ENCODE assay signal across 16 cellular contexts in the genomic region with DNA sequence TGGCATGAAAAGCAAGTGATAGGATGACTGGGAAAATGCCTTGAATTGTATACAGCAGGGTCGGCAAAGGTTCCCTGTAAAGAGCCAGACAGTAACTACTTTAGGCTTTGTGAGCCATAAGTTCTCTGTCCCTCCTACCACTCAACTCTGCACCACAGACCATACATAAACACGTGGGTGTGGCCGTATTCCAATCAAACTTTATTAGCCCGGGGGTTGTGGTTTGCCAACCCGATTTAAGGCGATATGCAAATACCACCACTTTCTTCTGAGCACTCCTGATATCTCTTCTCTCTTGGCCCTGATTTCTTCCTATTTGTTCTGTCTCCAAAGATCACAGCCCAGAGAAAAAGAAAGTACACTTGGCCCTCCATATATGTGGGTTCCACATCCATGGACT.
A peak's percentile ranks its signal among the peaks of the same experiment; 100 is the strongest.
DNase-seq lines count a peak whose midpoint lies in the region; ATAC-seq and TF ChIP-seq lines count a peak whose summit lies in the region.
"Had no signal": no experiment of that assay in that cellular context is flagged by ENCODE, and none has a peak within 500 bp of the region (broad histone marks: within the 10 kb centered on the region; RNA-seq: fewer than 3 reads in every experiment).

No MANE protein-coding gene starts in this region.

- H2AFZ ChIP-seq in mammary epithelial cell (ENCODE audit: low read depth, low read length), result peak overlapping the region; percentile 57
- H2AFZ ChIP-seq: GM23248, PC-9 had no signal

- peaks cover 41% of the 10 kb centered on the region for H3K4me1 Mint-ChIP-seq in neural crest cell
- peaks cover 3% of the 10 kb centered on the region for H3K4me1 Mint-ChIP-seq in activated T-helper 2 cell treated with anti-CD3 and anti-CD28 coated beads, Interferon-gamma antibody, Interleukin-2, Interleukin-4, amounts not matched to agents 10 μg/mL and 5 μg/mL and 100 μg/mL, durations not matched to agents 14 hours and 24 hours and 36 hours (ENCODE audit: low read depth)
- H3K4me1 Mint-ChIP-seq in activated CD4-positive, alpha-beta T cell treated with anti-CD3 and anti-CD28 coated beads, Interleukin-2, amount 10 ng/mL, durations not matched to agents 24 days and 14 days, result no peaks in the 10 kb centered on the region
- H3K4me1 Mint-ChIP-seq: CD8-positive, alpha-beta memory T cell had no signal

- no peaks in the 10 kb centered on the region for H3K36me3 Mint-ChIP-seq in neural crest cell (ENCODE audit: low read depth)
- no peaks in the 10 kb centered on the region for H3K36me3 Mint-ChIP-seq in activated T-helper 2 cell treated with anti-CD3 and anti-CD28 coated beads, Interferon-gamma antibody, Interleukin-2, Interleukin-4, amounts not matched to agents 10 μg/mL and 5 μg/mL and 100 μg/mL, durations not matched to agents 14 hours and 24 hours and 36 hours (ENCODE audit: low read depth)
- no peaks in the 10 kb centered on the region for H3K36me3 Mint-ChIP-seq in activated CD4-positive, alpha-beta T cell treated with anti-CD3 and anti-CD28 coated beads, Interleukin-2, amount 10 ng/mL, durations not matched to agents 24 days and 14 days (ENCODE audit: low read depth)
- H3K36me3 Mint-ChIP-seq: CD8-positive, alpha-beta memory T cell had no signal

- no peak for ATAC-seq in GM18858 (IDR thresholded peaks at IDR 0.05; ENCODE audit: unreplicated experiment)

- H3K4me3 Mint-ChIP-seq in neural crest cell, result no peak overlapping the region
- H3K4me3 Mint-ChIP-seq in activated T-helper 2 cell treated with anti-CD3 and anti-CD28 coated beads, Interferon-gamma antibody, Interleukin-2, Interleukin-4, amounts not matched to agents 10 μg/mL and 5 μg/mL and 100 μg/mL, durations not matched to agents 14 hours and 24 hours and 36 hours (ENCODE audit: low read depth), result no peak overlapping the region
- no peak overlapping the region for H3K4me3 Mint-ChIP-seq in activated CD4-positive, alpha-beta T cell treated with anti-CD3 and anti-CD28 coated beads, Interleukin-2, amount 10 ng/mL, durations not matched to agents 24 days and 14 days
- H3K4me3 Mint-ChIP-seq: CD8-positive, alpha-beta memory T cell had no signal

- no peak overlapping the region for H3K4me2 ChIP-seq in mammary epithelial cell (ENCODE audit: insufficient read depth, low read depth, low read length)
- H3K4me2 ChIP-seq: PC-9 had no signal

- no peak overlapping the region for H3K27ac ChIP-seq in mammary epithelial cell (ENCODE audit: insufficient read depth, low read depth, low read length)
- H3K27ac ChIP-seq: GM23248, PC-9, SJCRH30 had no signal

- DNase-seq in Daoy (ENCODE audit: low read depth) (peak; percentile 47), OCI-M1 (lab: John Stamatoyannopoulos, UW) (peak; percentile 73), mammary epithelial cell (peak; percentile 16), neural crest cell (ENCODE audit: low read depth, low spot score) (no peak)
- DNase-seq in activated T-helper 2 cell treated with anti-CD3 and anti-CD28 coated beads, Interferon-gamma antibody, Interleukin-2, Interleukin-4, amounts not matched to agents 10 μg/mL and 5 μg/mL and 100 μg/mL, durations not matched to agents 14 hours and 24 hours and 36 hours (ENCODE audit: low spot score), result no peak
- no peak for DNase-seq in activated CD4-positive, alpha-beta T cell treated with anti-CD3 and anti-CD28 coated beads, Interleukin-2, amount 10 ng/mL, durations not matched to agents 24 days and 14 days
- DNase-seq: C1 segment of cervical spinal cord; CD8-positive, alpha-beta memory T cell; DMS53; GM23248; NCI-H1694 treated with DMSO at 0.1 percent for 48 hours; NCI-H2227 treated with DMSO at 0.1 percent for 48 hours; NCI-H510A treated with DMSO at 0.1 percent for 48 hours; PC-9; SJCRH30 had no signal

- peaks cover 21% of the 10 kb centered on the region for H3K4me1 ChIP-seq in mammary epithelial cell (ENCODE audit: insufficient read depth, low read length)

- H4K20me1 ChIP-seq in mammary epithelial cell (ENCODE audit: insufficient read depth, low read length), result no peaks in the 10 kb centered on the region

- no peaks in the 10 kb centered on the region for H3K9me3 Mint-ChIP-seq in neural crest cell
- H3K9me3 Mint-ChIP-seq in activated T-helper 2 cell treated with anti-CD3 and anti-CD28 coated beads, Interferon-gamma antibody, Interleukin-2, Interleukin-4, amounts not matched to agents 10 μg/mL and 5 μg/mL and 100 μg/mL, durations not matched to agents 14 hours and 24 hours and 36 hours, result no peaks in the 10 kb centered on the region
- H3K9me3 Mint-ChIP-seq in activated CD4-positive, alpha-beta T cell treated with anti-CD3 and anti-CD28 coated beads, Interleukin-2, amount 10 ng/mL, durations not matched to agents 24 days and 14 days, result no peaks in the 10 kb centered on the region

- no peak overlapping the region for H3K4me3 ChIP-seq in mammary epithelial cell (replicated peaks in 1 of 3; ENCODE audit: insufficient read depth in 1 of 3, low read depth in 2 of 3, low read length in 3 of 3)
- H3K4me3 ChIP-seq: GM23248, PC-9, SJCRH30 had no signal

- dilution Hi-C loops in mammary epithelial cell (cut with HindIII; ENCODE audit: low sequenced_read_pairs), result no loop called here

- 19% methylated on average over 6 of the region's 6 CpGs for WGBS in mammary epithelial cell (ENCODE audit: low coverage, missing lambda C conversion rate)

- CTCF ChIA-PET in mammary epithelial cell (lab: Charles Lee; ENCODE audit: low non-redundant PET), result no interaction called here

- intact Hi-C loops in mammary epithelial cell (cut with micrococcal nuclease), result no loop called here
- intact Hi-C loops in activated T-helper 2 cell treated with anti-CD3 and anti-CD28 coated beads, Interferon-gamma antibody, Interleukin-2, Interleukin-4, amounts not matched to agents 10 μg/mL and 5 μg/mL and 100 μg/mL, durations not matched to agents 14 hours and 24 hours and 36 hours (cut with micrococcal nuclease), result no loop called here
- intact Hi-C loops in activated CD4-positive, alpha-beta T cell treated with anti-CD3 and anti-CD28 coated beads, Interleukin-2, amount 10 ng/mL, durations not matched to agents 24 days and 14 days (cut with micrococcal nuclease), result no loop called here

- no peaks in the 10 kb centered on the region for H3K27me3 ChIP-seq in mammary epithelial cell (ENCODE audit: insufficient read depth, low read length)
- H3K27me3 ChIP-seq: SJCRH30 had no signal

- H3K9ac ChIP-seq in mammary epithelial cell (ENCODE audit: insufficient read depth, low read length), result no peak overlapping the region
- H3K9ac ChIP-seq: GM23248 had no signal

- H3K36me3 ChIP-seq in mammary epithelial cell (ENCODE audit: insufficient read depth, low read length), result no peaks in the 10 kb centered on the region
- H3K36me3 ChIP-seq: SJCRH30 had no signal

- H3K79me2 ChIP-seq in mammary epithelial cell (ENCODE audit: insufficient read depth, low read length), result no peaks in the 10 kb centered on the region

- TF ChIP-seq CTCF in mammary epithelial cell (conservative IDR thresholded peaks at IDR 0.05 in 1 of 2, IDR thresholded peaks at IDR 0.05 in 1 of 2; ENCODE audit: extremely low read depth in 1 of 2, insufficient read depth in 1 of 2, low read depth in 1 of 2, low read length in 2 of 2) (no peak), neural crest cell (conservative IDR thresholded peaks at IDR 0.05) (no peak)

- BruUV-seq in mammary epithelial cell (replicated peaks; lab: Mats Ljungman, UMichigan), result no TSS peak

- peak overlapping the region; percentile 64 for H3K27ac Mint-ChIP-seq in neural crest cell (ENCODE audit: unreplicated experiment)
- no peak overlapping the region for H3K27ac Mint-ChIP-seq in activated T-helper 2 cell treated with anti-CD3 and anti-CD28 coated beads, Interferon-gamma antibody, Interleukin-2, Interleukin-4, amounts not matched to agents 10 μg/mL and 5 μg/mL and 100 μg/mL, durations not matched to agents 14 hours and 24 hours and 36 hours
- no peak overlapping the region for H3K27ac Mint-ChIP-seq in activated CD4-positive, alpha-beta T cell treated with anti-CD3 and anti-CD28 coated beads, Interleukin-2, amount 10 ng/mL, durations not matched to agents 24 days and 14 days
- H3K27ac Mint-ChIP-seq: CD8-positive, alpha-beta memory T cell had no signal

- H3K9me3 ChIP-seq in mammary epithelial cell (replicated peaks; ENCODE audit: insufficient read depth, low read length), result peaks cover 2% of the 10 kb centered on the region
- H3K9me3 ChIP-seq: SJCRH30 had no signal

- in situ Hi-C loops in mammary epithelial cell (cut with MboI; ENCODE audit: low sequenced_read_pairs in 2 of 2), result no loop called here

- H3K27me3 Mint-ChIP-seq in neural crest cell (ENCODE audit: low read depth), result no peaks in the 10 kb centered on the region
- H3K27me3 Mint-ChIP-seq in activated T-helper 2 cell treated with anti-CD3 and anti-CD28 coated beads, Interferon-gamma antibody, Interleukin-2, Interleukin-4, amounts not matched to agents 10 μg/mL and 5 μg/mL and 100 μg/mL, durations not matched to agents 14 hours and 24 hours and 36 hours (ENCODE audit: low read depth), result no peaks in the 10 kb centered on the region
- no peaks in the 10 kb centered on the region for H3K27me3 Mint-ChIP-seq in activated CD4-positive, alpha-beta T cell treated with anti-CD3 and anti-CD28 coated beads, Interleukin-2, amount 10 ng/mL, durations not matched to agents 24 days and 14 days

Comparison
In these comparisons a context has a peak if more than half of its experiments do, and no peak if none do; other contexts are left out.
1. DNase-seq: peak in Daoy (single experiment), OCI-M1 (single experiment) and mammary epithelial cell (single experiment); none in neural crest cell (single experiment), activated T-helper 2 cell treated with anti-CD3 and anti-CD28 coated beads, Interferon-gamma antibody, Interleukin-2, Interleukin-4, amounts not matched to agents 10 μg/mL and 5 μg/mL and 100 μg/mL, durations not matched to agents 14 hours and 24 hours and 36 hours (single experiment) and activated CD4-positive, alpha-beta T cell treated with anti-CD3 and anti-CD28 coated beads, Interleukin-2, amount 10 ng/mL, durations not matched to agents 24 days and 14 days (single experiment).